1 cellular context compared by ENCODE assay signal in genomic region chr16:730666-731509, GRCh38.
TF ChIP-seq lines count a peak whose summit lies in the region.

No MANE protein-coding gene starts in this region.

TF ChIP-seq in K562, 482 proteins besides CTCF, POLR2A, EP300 and RAD21:
- TF ChIP-seq SPI1 (IDR thresholded peaks at IDR 0.05; ENCODE audit: borderline replicate concordance, low read depth, low read length) (0 out of 2 replicates have a peak, but pooled peaks have one; percentile 2), NCOA4 (IDR thresholded peaks at IDR 0.05; ENCODE audit: partially characterized antibody) (no peak), POLR2G (IDR thresholded peaks at IDR 0.05; ENCODE audit: low read depth, low read length) (peak; percentile 36; the same call in 1 of the 2 replicates), FIP1L1 (IDR thresholded peaks at IDR 0.05; ENCODE audit: low read depth, low read length, poor library complexity, severe bottlenecking) (peak; percentile 0), SAFB2 (IDR thresholded peaks at IDR 0.05; ENCODE audit: borderline replicate concordance, low read depth, low read length, severe bottlenecking) (no peak), RBFOX2 (IDR thresholded peaks at IDR 0.05; ENCODE audit: low read depth, low read length) (peak; percentile 38; the same call in 1 of the 2 replicates)
